12 cellular contexts compared by ENCODE assay signal in the genomic region with DNA sequence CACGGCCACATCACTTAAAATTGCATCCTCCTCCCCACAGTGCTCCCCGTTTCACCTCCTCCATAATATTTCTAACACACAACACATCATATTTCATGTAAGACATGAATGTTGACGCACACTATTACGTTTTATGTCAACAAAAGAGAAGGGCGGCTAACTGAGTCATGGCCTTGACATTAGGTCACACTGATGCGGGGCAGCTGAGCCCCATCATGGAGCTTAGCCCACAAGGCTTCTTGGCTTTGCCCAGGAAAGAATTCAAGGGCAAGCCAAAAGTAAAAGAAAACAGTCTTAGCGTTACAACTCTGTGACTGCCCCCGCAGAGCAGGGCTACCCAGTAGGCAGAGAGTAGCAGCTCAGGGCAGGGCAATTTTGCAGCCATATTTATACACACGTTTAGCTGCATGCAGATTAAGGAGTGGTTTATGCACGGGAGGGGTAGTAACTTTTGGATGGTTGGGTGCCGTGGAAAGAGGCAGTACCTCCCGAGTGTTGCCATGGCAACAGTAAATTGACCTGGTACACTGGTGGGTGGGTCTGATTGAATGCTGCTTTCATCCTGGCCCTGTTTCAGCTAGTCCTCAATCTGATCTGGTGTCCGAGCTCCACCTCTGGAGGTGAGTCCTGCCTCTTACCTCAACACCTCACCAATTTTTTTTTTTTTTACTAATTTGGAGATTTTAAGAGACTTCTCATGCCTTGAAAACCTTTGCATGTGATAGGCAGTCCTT.
A peak's percentile ranks its signal among the peaks of the same experiment; 100 is the strongest.
DNase-seq lines count a peak whose midpoint lies in the region; ATAC-seq and TF ChIP-seq lines count a peak whose summit lies in the region.
"Had no signal": no experiment of that assay in that cellular context is flagged by ENCODE, and none has a peak within 500 bp of the region (broad histone marks: within the 10 kb centered on the region; RNA-seq: fewer than 3 reads in every experiment).

No MANE protein-coding gene starts in this region.

- H3K27me3 ChIP-seq in testis = no peaks in the 10 kb centered on the region

- H3K36me3 ChIP-seq in testis (ENCODE audit: low read depth, missing control alignments) = no peaks in the 10 kb centered on the region
- H3K36me3 ChIP-seq: tibial nerve had no signal

- intact Hi-C loops in testis (cut with DNase I; ENCODE audit: low total_unique reads) = no loop called here

- no peaks in the 10 kb centered on the region for H3K4me1 ChIP-seq in testis

- TF ChIP-seq CTCF in testis (IDR thresholded peaks at IDR 0.05) = no peak

- no peak overlapping the region for H3K4me3 ChIP-seq in testis
- H3K4me3 ChIP-seq: PC-9, tibial nerve had no signal

- no peaks in the 10 kb centered on the region for H3K9me3 ChIP-seq in testis
- H3K9me3 ChIP-seq: tibial nerve had no signal

- peak; percentile 3 for DNase-seq in NCI-H2227 (lab: John Stamatoyannopoulos, UW; ENCODE audit: unreplicated experiment)
- no peak for DNase-seq in NCI-H2227 treated with DMSO at 0.1 percent for 48 hours (lab: John Stamatoyannopoulos, UW)
- peak; percentile 43 for DNase-seq in RPMI7951 (ENCODE audit: low read depth)
- peak; percentile 44 for DNase-seq in fibroblast of peridontal ligament (ENCODE audit: extremely low read depth)
- DNase-seq in testis = peak; percentile 21
- DNase-seq in pons (ENCODE audit: low spot score) = no peak
- DNase-seq: ACHN; activated CD4-positive, alpha-beta T cell treated with anti-CD3 and anti-CD28 coated beads for 36 hours; PC-9 had no signal

- no peak overlapping the region for H3K27ac ChIP-seq in testis
- H3K27ac ChIP-seq: PC-9, tibial nerve had no signal

- ATAC-seq in GM18867 (IDR thresholded peaks at IDR 0.05; ENCODE audit: unreplicated experiment) = no peak
- ATAC-seq in GM21528 (IDR thresholded peaks at IDR 0.05; ENCODE audit: low FRiP score, unreplicated experiment) = no peak
- ATAC-seq: activated CD4-positive, alpha-beta T cell treated with anti-CD3 and anti-CD28 coated beads for 36 hours had no signal

- no peak for TF ChIP-seq POLR2A in testis (IDR thresholded peaks at IDR 0.05)

- 50 to 51% methylated on average over 9 to 13 of the region's 13 CpGs for WGBS in testis, 2 donors

Comparison
In these comparisons a context has a peak if more than half of its experiments do, and no peak if none do; other contexts are left out.
1. DNase-seq: peak in NCI-H2227 (single experiment), RPMI7951 (single experiment), fibroblast of peridontal ligament (single experiment) and testis (single experiment); none in NCI-H2227 treated with DMSO at 0.1 percent for 48 hours (single experiment) and pons (single experiment).